In the genomic region with DNA sequence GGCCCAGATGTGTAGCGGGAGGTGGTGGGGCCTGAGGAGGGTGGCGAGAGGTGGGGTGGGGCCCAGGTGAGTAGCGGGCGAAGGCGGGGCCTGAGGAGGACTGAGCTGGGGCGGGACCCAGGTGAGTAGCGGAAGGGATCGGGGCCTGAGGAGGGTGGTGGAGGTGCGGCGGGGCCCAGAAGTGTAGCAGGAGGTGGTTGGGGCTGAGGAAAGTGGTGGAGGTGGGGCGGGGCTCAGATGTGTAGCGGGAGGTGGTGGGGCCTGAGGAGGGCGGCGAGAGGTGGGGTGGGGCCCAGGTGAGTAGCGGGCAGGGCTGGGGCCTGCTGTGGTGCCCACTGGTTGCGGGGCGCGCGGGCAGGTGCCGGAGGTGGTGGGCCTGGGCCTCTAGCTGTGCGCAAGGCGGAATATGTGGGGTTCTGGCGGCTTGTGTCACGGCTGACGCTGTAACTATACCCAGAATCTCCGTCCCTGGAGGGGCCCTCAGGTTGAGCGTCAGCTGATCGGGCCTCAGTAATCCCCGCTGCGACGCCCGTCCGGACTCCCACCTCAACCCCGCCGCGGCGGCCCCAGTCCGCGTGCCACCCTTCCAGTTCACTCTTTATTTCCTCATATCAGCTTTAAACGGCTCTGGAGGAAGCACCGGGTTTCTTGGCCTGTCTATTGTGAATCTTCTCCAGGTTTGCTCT, we compare ENCODE assay signal across 8 cellular contexts. TPM values are rescaled to one million over a fixed set of nuclear protein-coding genes. Genes with fewer than 3 reads are reported as not detected.
DNase-seq lines count a peak whose midpoint lies in the region; ATAC-seq and TF ChIP-seq lines count a peak whose summit lies in the region.

No MANE protein-coding gene starts in this region.

- H3K4me2 ChIP-seq in OCI-LY7 (ENCODE audit: low read length) (peak overlapping the region; percentile 85), mesendoderm (ENCODE audit: low read length) (peak overlapping the region; percentile 58)

- H3K27me3 ChIP-seq in mesendoderm (ENCODE audit: insufficient read depth, low read length, poor library complexity), result no peaks in the 10 kb centered on the region

- peak; percentile 64 for DNase-seq in NCI-H2171 (lab: John Stamatoyannopoulos, UW)
- no peak for DNase-seq in NCI-H2171 treated with DMSO at 0.1 percent for 48 hours (lab: John Stamatoyannopoulos, UW)
- DNase-seq in OCI-LY7 (ENCODE audit: low spot score), result peak; percentile 21
- DNase-seq in dermis blood vessel endothelial cell, result peak; percentile 28
- DNase-seq in mesendoderm, result peak; percentile 36
- DNase-seq in type B pancreatic cell (ENCODE audit: extremely low spot score, unreplicated experiment), result no peak

- POLR2A ChIA-PET in OCI-LY7 (lab: Charles Lee), result interaction anchor here (0.6 to 2.5 kb wide), 14 partner anchors 9 to 896 kb away, joined by 3 to 16 read pairs (median 4); a partner anchor contains a TSS

- no peak overlapping the region for H2BK120ac ChIP-seq in mesendoderm (ENCODE audit: low read depth, low read length)

- no CpG with 5 or more reads among the region's 41 CpGs for WGBS in mesendoderm (ENCODE audit: extremely low coverage, insufficient coverage, low lambda C conversion rate)

- H4K8ac ChIP-seq in mesendoderm (ENCODE audit: low read depth, low read length), result no peak overlapping the region

- BruUV-seq in OCI-LY7 (replicated peaks; lab: Mats Ljungman, UMichigan), result no TSS peak

- no peak overlapping the region for H3K4ac ChIP-seq in mesendoderm (ENCODE audit: low read depth, low read length)

- peaks cover 7% of the 10 kb centered on the region for H3K79me1 ChIP-seq in mesendoderm (ENCODE audit: low read length)

- no peak overlapping the region for H2BK5ac ChIP-seq in mesendoderm (ENCODE audit: low read length)

- no peaks in the 10 kb centered on the region for H3K9me3 ChIP-seq in OCI-LY7 (ENCODE audit: low read length)

- H3K18ac ChIP-seq in mesendoderm (ENCODE audit: low read length), result no peak overlapping the region

- H3K4me3 Mint-ChIP-seq in type B pancreatic cell, result peak overlapping the region; percentile 97

- peak overlapping the region; percentile 80 for H3K4me3 ChIP-seq in OCI-LY7 (ENCODE audit: low read depth, low read length, poor library complexity, severe bottlenecking)
- H3K4me3 ChIP-seq in mesendoderm (ENCODE audit: low read length), result peak overlapping the region; percentile 58

- H3K27ac ChIP-seq in OCI-LY7 (ENCODE audit: low read depth, low read length, poor library complexity, severe bottlenecking), result no peak overlapping the region
- peak overlapping the region; percentile 38 for H3K27ac ChIP-seq in mesendoderm (ENCODE audit: low read depth, low read length)

- peaks cover 31% of the 10 kb centered on the region for H3K4me1 Mint-ChIP-seq in type B pancreatic cell (ENCODE audit: unreplicated experiment)

- H2AK5ac ChIP-seq in mesendoderm (ENCODE audit: low read length), result no peak overlapping the region

- no peaks in the 10 kb centered on the region for H3K9me2 ChIP-seq in OCI-LY7 (ENCODE audit: insufficient read depth, low read length)

- H3K27me3 Mint-ChIP-seq in type B pancreatic cell, result no peaks in the 10 kb centered on the region

- peak overlapping the region; percentile 89 for H3K56ac ChIP-seq in mesendoderm (ENCODE audit: low read length)

- peaks cover 19% of the 10 kb centered on the region for H3K4me1 ChIP-seq in OCI-LY7 (ENCODE audit: insufficient read depth, low read length, poor library complexity, severe bottlenecking)
- no peaks in the 10 kb centered on the region for H3K4me1 ChIP-seq in mesendoderm (ENCODE audit: control insufficient read depth, low read depth, low read length)

- CTCF ChIA-PET in OCI-LY7 (lab: Charles Lee; ENCODE audit: unreplicated experiment), result interaction anchor here (0.6 to 1.8 kb wide), 3 partner anchors 8 to 1436 kb away, joined by 4 to 10 read pairs (median 8); a partner anchor contains a TSS

- no peaks in the 10 kb centered on the region for H4K20me1 ChIP-seq in OCI-LY7 (ENCODE audit: insufficient read depth, low read length)

- peaks cover 26% of the 10 kb centered on the region for H3K36me3 ChIP-seq in OCI-LY7 (ENCODE audit: insufficient read depth, low read length)
- H3K36me3 ChIP-seq in mesendoderm (ENCODE audit: control insufficient read depth, insufficient read depth, low read length), result peaks cover 1% of the 10 kb centered on the region

- H2AFZ ChIP-seq in OCI-LY7 (ENCODE audit: low read length), result peak overlapping the region; percentile 73

- TF ChIP-seq CTCF in OCI-LY7 (conservative IDR thresholded peaks at IDR 0.05; ENCODE audit: low read length), result no peak
- no peak for TF ChIP-seq CTCF in type B pancreatic cell (conservative IDR thresholded peaks at IDR 0.05)

- H4K5ac ChIP-seq in mesendoderm (ENCODE audit: low read length), result no peak overlapping the region

- H3K36me3 Mint-ChIP-seq in type B pancreatic cell, result peaks cover 29% of the 10 kb centered on the region

- no peak overlapping the region for H2BK15ac ChIP-seq in mesendoderm (replicated peaks; ENCODE audit: low read depth)

- peaks cover 38% of the 10 kb centered on the region for H3K79me2 ChIP-seq in OCI-LY7 (ENCODE audit: insufficient read depth, low read depth, low read length)
- H3K79me2 ChIP-seq in mesendoderm (ENCODE audit: control insufficient read depth, insufficient read depth, low read length), result peaks cover 11% of the 10 kb centered on the region

- peak overlapping the region; percentile 72 for H3K9ac ChIP-seq in mesendoderm (ENCODE audit: low read length)

- peak; percentile 14 for ATAC-seq in HG02588 (IDR thresholded peaks at IDR 0.05; ENCODE audit: unreplicated experiment)
- ATAC-seq in HG02571 (IDR thresholded peaks at IDR 0.05; ENCODE audit: unreplicated experiment), result no peak

- H3K23ac ChIP-seq in mesendoderm (ENCODE audit: low read length), result no peak overlapping the region

- intact Hi-C loops in OCI-LY7 (cut with micrococcal nuclease; ENCODE audit: unreplicated experiment), result loop anchor here (1.0 to 2.0 kb wide), 2 partner anchors 137 to 150 kb away; a partner anchor contains a TSS

- no peaks in the 10 kb centered on the region for H3K9me3 Mint-ChIP-seq in type B pancreatic cell

- H3K27ac Mint-ChIP-seq in type B pancreatic cell, result peak overlapping the region; percentile 95

RNA-seq across cellular contexts. Expression of a gene that starts 0.9 kb away (rescaled TPM):
- total RNA-seq in OCI-LY7 (2014; rRNA removed; shearing (Covaris generic)), result 136 and 143 TPM in 2 replicates
- total RNA-seq in OCI-LY7 (2022), result 108 and 112 TPM in 2 replicates
- 113 and 165 TPM in 2 replicates for total RNA-seq in dermis blood vessel endothelial cell
- 242 TPM for polyA plus RNA-seq in mesendoderm (2013, experiment 1 of 2)
- 249 TPM for polyA plus RNA-seq in mesendoderm (2013, experiment 2 of 2)
- 102 TPM in 2 replicates for total RNA-seq in type B pancreatic cell (ENCODE audit: low replicate concordance)

RNA-seq across cellular contexts. Expression of a gene that starts 7.6 kb away (rescaled TPM):
- 0.36 and 0.38 TPM in 2 replicates for total RNA-seq in OCI-LY7 (2014; rRNA removed; shearing (Covaris generic))
- 0.82 and 1.1 TPM in 2 replicates for total RNA-seq in OCI-LY7 (2022)
- total RNA-seq in dermis blood vessel endothelial cell, result 63.2 and 88.3 TPM in 2 replicates
- polyA plus RNA-seq in mesendoderm (2013, experiment 1 of 2), result 23.7 TPM
- polyA plus RNA-seq in mesendoderm (2013, experiment 2 of 2), result 22.9 TPM
- 63.4 and 74.0 TPM in 2 replicates for total RNA-seq in type B pancreatic cell (ENCODE audit: low replicate concordance)

RNA-seq across cellular contexts. Expression of a gene that starts 27.5 kb away (rescaled TPM):
- total RNA-seq in OCI-LY7 (2014; rRNA removed; shearing (Covaris generic)), result 1.5 and 3.2 TPM in 2 replicates
- total RNA-seq in OCI-LY7 (2022) (1.5 and 1.6 TPM in 2 replicates), dermis blood vessel endothelial cell (9.9 and 14.5 TPM in 2 replicates), type B pancreatic cell (ENCODE audit: low replicate concordance) (19.0 and 23.0 TPM in 2 replicates)
- polyA plus RNA-seq in mesendoderm (2013, experiment 1 of 2), result 29.4 TPM
- 29.2 TPM for polyA plus RNA-seq in mesendoderm (2013, experiment 2 of 2)

RNA-seq across cellular contexts. Expression of a gene that starts 29.8 kb away (rescaled TPM):
- total RNA-seq in OCI-LY7 (2014; rRNA removed; shearing (Covaris generic)), result 10.9 and 13.9 TPM in 2 replicates
- total RNA-seq in OCI-LY7 (2022) (21.0 and 22.8 TPM in 2 replicates), dermis blood vessel endothelial cell (11.4 and 13.3 TPM in 2 replicates), type B pancreatic cell (ENCODE audit: low replicate concordance) (12.3 and 24.6 TPM in 2 replicates)
- polyA plus RNA-seq in mesendoderm (2013, experiment 1 of 2), result 10.2 TPM
- 10.2 TPM for polyA plus RNA-seq in mesendoderm (2013, experiment 2 of 2)

RNA-seq across cellular contexts. Expression of a gene that starts 46.1 kb away (rescaled TPM):
- total RNA-seq in OCI-LY7 (2014; rRNA removed; shearing (Covaris generic)), result not detected in 2 replicates
- total RNA-seq in OCI-LY7 (2022) (not detected in 2 replicates), dermis blood vessel endothelial cell (0.23 and 1.7 TPM in 2 replicates), type B pancreatic cell (ENCODE audit: low replicate concordance) (1.3 and 2.5 TPM in 2 replicates)
- polyA plus RNA-seq in mesendoderm (2013, experiment 1 of 2), result 0.22 TPM
- polyA plus RNA-seq in mesendoderm (2013, experiment 2 of 2), result 0.17 TPM

Comparison
In these comparisons a context has a peak if more than half of its experiments do, and no peak if none do; other contexts are left out.
1. DNase-seq: peak in NCI-H2171 (single experiment), OCI-LY7 (single experiment), dermis blood vessel endothelial cell (single experiment) and mesendoderm (single experiment); none in NCI-H2171 treated with DMSO at 0.1 percent for 48 hours (single experiment) and type B pancreatic cell (single experiment).
2. RNA of a gene that starts 7.6 kb away (total RNA-seq): 63.2 to 88.3 TPM in dermis blood vessel endothelial cell and 63.4 to 74.0 TPM in type B pancreatic cell; 0.36 to 1.1 TPM in OCI-LY7; every median in the first group is over 10 times any median in the second.